In genomic region chr13:97435297-97435682, GRCh38 we compare ENCODE assay signal across 8 cellular contexts. TPM values are rescaled to one million over a fixed set of nuclear protein-coding genes. Genes with fewer than 3 reads are reported as not detected.
DNase-seq lines count a peak whose midpoint lies in the region; ATAC-seq and TF ChIP-seq lines count a peak whose summit lies in the region.

No MANE protein-coding gene starts in this region.

- no peaks in the 10 kb centered on the region for H3K9me2 ChIP-seq in GM23248 (ENCODE audit: insufficient read depth)

- peak overlapping the region; percentile 86 for H3K4me2 ChIP-seq in GM23248 (ENCODE audit: unreplicated experiment)

- WGBS in GM23248 (ENCODE audit: low coverage in 1 of 2, low lambda C conversion rate in 2 of 2, missing lambda C conversion rate in 2 of 2), 2 experiments, result 8 to 19% methylated on average over 2 of the region's 2 CpGs

- H3K27ac ChIP-seq in GM23248 (no peak overlapping the region), gastrocnemius medialis (peak overlapping the region in 2 of 4 donors; percentile 84 to 86)

- H3K4me3 Mint-ChIP-seq in T-cell, result peak overlapping the region; percentile 87 to 93 (median 89)

- H3F3A ChIP-seq in GM23248 (ENCODE audit: insufficient read depth), result peaks cover 3% of the 10 kb centered on the region; the same call in 1 of the 2 replicates

- no peaks in the 10 kb centered on the region for H3K36me3 Mint-ChIP-seq in T-cell

- H2AFZ ChIP-seq in GM23248, result peak overlapping the region; percentile 78

- peaks cover 31 to 35% (median 34%) of the 10 kb centered on the region in 3 donors for H3K4me1 Mint-ChIP-seq in T-cell

- in situ Hi-C loops in GM23248 (cut with MboI), result no loop called here
- in situ Hi-C loops in gastrocnemius medialis (cut with MboI; ENCODE audit: low sequenced_read_pairs in 4 of 4), result no loop called here

- H3K79me2 ChIP-seq in GM23248 (ENCODE audit: insufficient read depth), result peaks cover 52% of the 10 kb centered on the region

- H3K4me1 ChIP-seq in GM23248 (ENCODE audit: insufficient read depth) (peaks cover 37% of the 10 kb centered on the region), gastrocnemius medialis (peaks cover 30 to 48% of the 10 kb centered on the region in 2 donors)

- H3K27ac Mint-ChIP-seq in T-cell, result peak overlapping the region in 1 of 2 donors; percentile 86

- H3K27me3 Mint-ChIP-seq in T-cell, result peaks cover 0 to under 1% of the 10 kb centered on the region in 2 donors

- no peaks in the 10 kb centered on the region for H3K9me3 ChIP-seq in GM23248 (ENCODE audit: low read depth)
- H3K9me3 ChIP-seq in gastrocnemius medialis, result no peaks in the 10 kb centered on the region

- H4K20me1 ChIP-seq in GM23248 (ENCODE audit: insufficient read depth), result no peaks in the 10 kb centered on the region

- DNase-seq in GM23248, result no peak
- DNase-seq in T-cell, result no peak
- DNase-seq in fibroblast of mammary gland (ENCODE audit: low read depth), result no peak
- no peak for DNase-seq in gastrocnemius medialis
- DNase-seq in NOMO-1 treated with dmso at 0.1 percent for 144 hours (lab: John Stamatoyannopoulos, UW; ENCODE audit: unreplicated experiment), result no peak
- DNase-seq in NCI-H128 (lab: John Stamatoyannopoulos, UW; ENCODE audit: unreplicated experiment), result no peak
- DNase-seq in AG08395 (ENCODE audit: low spot score), result no peak

- TF ChIP-seq POLR2A in gastrocnemius medialis (IDR thresholded peaks at IDR 0.05), result no peak

- no peaks in the 10 kb centered on the region for H3K9me3 Mint-ChIP-seq in T-cell

- ATAC-seq in T-cell (replicated peaks in 1 of 4), result no peak
- ATAC-seq in gastrocnemius medialis, result no peak
- no peak for ATAC-seq in esophagus mucosa

- H3K36me3 ChIP-seq in GM23248 (ENCODE audit: low read depth) (no peaks in the 10 kb centered on the region), gastrocnemius medialis (no peaks in the 10 kb centered on the region)

- intact Hi-C loops in gastrocnemius medialis (cut with DNase I; ENCODE audit: low total_unique reads), result loop anchor here (2.0 to 10.0 kb wide), 3 partner anchors 180 to 1380 kb away; partner anchors contain the start of genes MBNL2 and UGGT2

- CTCF ChIA-PET in T-cell (lab: Charles Lee), result interaction anchor here in 1 of 2 donors (0.6 to 1.6 kb wide), 6 partner anchors 12 to 1611 kb away, joined by 3 to 8 read pairs (median 4); no protein-coding TSS in a partner anchor

- TF ChIP-seq CTCF in fibroblast of mammary gland (conservative IDR thresholded peaks at IDR 0.05; ENCODE audit: control insufficient read depth, insufficient read depth, low read depth, low read length) (no peak), gastrocnemius medialis (IDR thresholded peaks at IDR 0.05 in 4 of 5, conservative IDR thresholded peaks at IDR 0.05 in 1 of 5) (no peak)

- H3K9ac ChIP-seq in GM23248, result peak overlapping the region; percentile 77

- POLR2A ChIA-PET in T-cell (lab: Charles Lee), result interaction anchor here (0.6 to 2.7 kb wide), 4 partner anchors 12 to 213 kb away, joined by 3 to 20 read pairs (median 6); no protein-coding TSS in a partner anchor

- H3K27me3 ChIP-seq in GM23248 (replicated peaks; ENCODE audit: insufficient read depth), result no peaks in the 10 kb centered on the region
- H3K27me3 ChIP-seq in gastrocnemius medialis, result no peaks in the 10 kb centered on the region

- H3K4me3 ChIP-seq in GM23248 (peak overlapping the region; percentile 92), fibroblast of mammary gland (ENCODE audit: control insufficient read depth, low read depth, low read length) (peak overlapping the region; percentile 70), gastrocnemius medialis (peak overlapping the region; percentile 62 to 99 (median 76))

RNA-seq across cellular contexts. Expression of gene RAP2A, which starts 1.3 kb away (rescaled TPM):
- 22.3 and 23.9 TPM in 2 replicates for total RNA-seq in GM23248 (2014; rRNA removed; shearing (Covaris generic))
- 3.4 and 3.8 TPM in 2 replicates for polyA plus RNA-seq in GM23248 (2016; fragmentation: Nextera tagmentation; extraction: Ambion mirVana)
- total RNA-seq in T-cell (10 to 100 TPM; 14.0 to 25.6 (median 20.2) TPM), gastrocnemius medialis (10 to 100 TPM in 3 of 4 donors, 1 to 10 TPM in 1; 10.0 to 18.3 (median 15.5) TPM), esophagus mucosa (43.8 TPM)
